In the genomic region with DNA sequence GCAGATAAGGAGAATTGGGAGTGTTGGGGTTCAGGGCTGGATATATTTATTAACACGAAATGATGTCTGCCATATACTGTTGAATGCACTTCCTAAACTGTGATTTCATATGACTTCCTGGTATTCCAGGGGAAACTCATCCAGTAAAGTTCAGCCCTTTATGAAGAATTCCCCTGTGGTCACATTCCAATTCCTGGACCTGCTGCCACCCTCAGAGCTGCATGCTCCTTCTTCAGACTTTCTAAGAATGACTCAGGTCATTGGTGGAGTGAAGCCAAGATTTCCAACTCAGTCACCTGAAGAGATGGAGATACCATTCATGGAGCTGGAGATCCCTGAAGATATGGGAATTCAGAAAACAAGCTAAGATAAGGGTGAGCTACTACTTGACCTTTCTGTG, we compare ENCODE assay signal across 23 cellular contexts.
DNase-seq lines count a peak whose midpoint lies in the region; ATAC-seq, FAIRE-seq and TF ChIP-seq lines count a peak whose summit lies in the region.
"Had no signal": no experiment of that assay in that cellular context is flagged by ENCODE, and none has a peak within 500 bp of the region (broad histone marks: within the 10 kb centered on the region; RNA-seq: fewer than 3 reads in every experiment).

No MANE protein-coding gene starts in this region.

- peak; percentile 72 for DNase-seq in ELR (ENCODE audit: low read depth)
- DNase-seq in PC-3: peak; percentile 71
- DNase-seq in bronchial epithelial cell (ENCODE audit: low read depth): peak; percentile 65
- DNase-seq in NCI-H146 treated with DMSO at 0.1 percent for 48 hours (lab: John Stamatoyannopoulos, UW; ENCODE audit: unreplicated experiment): no peak
- no peak for DNase-seq in superior temporal gyrus (ENCODE audit: extremely low spot score)
- DNase-seq in activated CD8-positive, alpha-beta memory T cell treated with anti-CD3 and anti-CD28 coated beads for 24 hours: no peak
- DNase-seq: activated CD4-positive, alpha-beta T cell treated with anti-CD3 and anti-CD28 coated beads, Interleukin-2, amount 10 ng/mL, durations not matched to agents 24 days and 14 days; activated CD8-positive, alpha-beta memory T cell treated with anti-CD3 and anti-CD28 coated beads, Interleukin-2, amount 50 U/mL, for 48 hours; activated effector memory CD4-positive, alpha-beta T cell treated with Interleukin-2 at 50 U/mL for 16 hours; amniotic stem cell; endodermal cell; H7; hypothalamus; kidney; mesendoderm; natural killer cell; NCI-H2029 treated with DMSO at 0.1 percent for 48 hours; NCI-H446 treated with DMSO at 0.1 percent for 48 hours; stimulated activated CD4-positive, alpha-beta T cell treated with anti-CD3 and anti-CD28 coated beads, Interleukin-2, amount 100 ng/mL, for 24 hours; stimulated activated naive CD4-positive, alpha-beta T cell treated with Interleukin-2 at 50 U/mL for 16 hours had no signal

- POLR2A ChIA-PET in PC-3 (lab: Charles Lee; ENCODE audit: unreplicated experiment): no interaction called here

- FAIRE-seq in bronchial epithelial cell (lab: Jason Lieb, UNC): peak; percentile 96
- FAIRE-seq: kidney had no signal

- CTCF ChIA-PET in PC-3 (lab: Charles Lee): no interaction called here

- no peak overlapping the region for H3K4me3 ChIP-seq in PC-3 (ENCODE audit: low read length)
- no peak overlapping the region for H3K4me3 ChIP-seq in bronchial epithelial cell (ENCODE audit: low read depth, low read length)
- no peak overlapping the region for H3K4me3 ChIP-seq in parathyroid adenoma (ENCODE audit: low read depth, low read length)
- H3K4me3 ChIP-seq: tibial nerve had no signal

- H3K4me2 ChIP-seq in PC-3 (ENCODE audit: low read length): no peak overlapping the region
- H3K4me2 ChIP-seq in parathyroid adenoma (ENCODE audit: low read length): peak overlapping the region; percentile 37

- TF ChIP-seq CTCF in PC-3 (conservative IDR thresholded peaks at IDR 0.05; ENCODE audit: low read depth, low read length): no peak
- TF ChIP-seq CTCF in bronchial epithelial cell (IDR thresholded peaks at IDR 0.05; ENCODE audit: insufficient read depth, low read length, severe bottlenecking): no peak
- no peak for TF ChIP-seq CTCF in parathyroid adenoma (IDR thresholded peaks at IDR 0.05)

- no peaks in the 10 kb centered on the region for H4K20me1 ChIP-seq in PC-3 (ENCODE audit: low read length)

- H3K36me3 ChIP-seq in PC-3 (ENCODE audit: low read depth, low read length): no peaks in the 10 kb centered on the region
- H3K36me3 ChIP-seq in bronchial epithelial cell (ENCODE audit: control insufficient read depth, insufficient read depth, low read length): no peaks in the 10 kb centered on the region
- no peaks in the 10 kb centered on the region for H3K36me3 ChIP-seq in parathyroid adenoma (ENCODE audit: control insufficient read depth, insufficient read depth, low read length)
- H3K36me3 ChIP-seq: tibial nerve had no signal

- BruUV-seq in PC-3 (replicated peaks; lab: Mats Ljungman, UMichigan): no TSS peak

- H3K9me2 ChIP-seq in PC-3 (replicated peaks; ENCODE audit: low read length): no peaks in the 10 kb centered on the region

- H3K9ac ChIP-seq in PC-3 (ENCODE audit: low read length): no peak overlapping the region
- no peak overlapping the region for H3K9ac ChIP-seq in parathyroid adenoma

- no peaks in the 10 kb centered on the region for H3F3A ChIP-seq in PC-3 (ENCODE audit: low read length, unreplicated experiment)

- H3K4me1 ChIP-seq in PC-3 (ENCODE audit: insufficient read depth, low read length) (peaks cover 9% of the 10 kb centered on the region; the same call in 1 of the 2 replicates), parathyroid adenoma (peaks cover 6% of the 10 kb centered on the region)
- H3K4me1 ChIP-seq: tibial nerve had no signal

- H3K27me3 ChIP-seq in PC-3 (ENCODE audit: low read length) (no peaks in the 10 kb centered on the region), bronchial epithelial cell (ENCODE audit: control insufficient read depth, insufficient read depth, low read length) (no peaks in the 10 kb centered on the region), parathyroid adenoma (ENCODE audit: control insufficient read depth, insufficient read depth, low read length) (no peaks in the 10 kb centered on the region)
- H3K27me3 ChIP-seq: tibial nerve had no signal

- H3K27ac ChIP-seq in PC-3 (ENCODE audit: low read length) (no peak overlapping the region), parathyroid adenoma (no peak overlapping the region)
- H3K27ac ChIP-seq: tibial nerve had no signal

- no peaks in the 10 kb centered on the region for H3K79me2 ChIP-seq in PC-3 (ENCODE audit: low read length)
- no peaks in the 10 kb centered on the region for H3K79me2 ChIP-seq in parathyroid adenoma

- H2AFZ ChIP-seq in PC-3 (ENCODE audit: low read length): no peak overlapping the region
- no peak overlapping the region for H2AFZ ChIP-seq in parathyroid adenoma

- no peak; the same call in none of the 2 replicates for ATAC-seq in PC-3
- ATAC-seq in GM21367 (IDR thresholded peaks at IDR 0.05; ENCODE audit: unreplicated experiment): no peak
- ATAC-seq: natural killer cell had no signal

- intact Hi-C loops in PC-3 (cut with micrococcal nuclease): no loop called here

- H3K9me3 ChIP-seq in PC-3 (ENCODE audit: low read length) (no peaks in the 10 kb centered on the region), parathyroid adenoma (ENCODE audit: control insufficient read depth, low read length) (no peaks in the 10 kb centered on the region)
- H3K9me3 ChIP-seq: tibial nerve had no signal

Comparison
In these comparisons a context has a peak if more than half of its experiments do, and no peak if none do; other contexts are left out.
1. DNase-seq: peak in ELR (single experiment), PC-3 (single experiment) and bronchial epithelial cell (single experiment); none in NCI-H146 treated with DMSO at 0.1 percent for 48 hours (single experiment), superior temporal gyrus (single experiment) and activated CD8-positive, alpha-beta memory T cell treated with anti-CD3 and anti-CD28 coated beads for 24 hours (single experiment).